Comparison of ENCODE assay signal across 8 cellular contexts in the genomic region with DNA sequence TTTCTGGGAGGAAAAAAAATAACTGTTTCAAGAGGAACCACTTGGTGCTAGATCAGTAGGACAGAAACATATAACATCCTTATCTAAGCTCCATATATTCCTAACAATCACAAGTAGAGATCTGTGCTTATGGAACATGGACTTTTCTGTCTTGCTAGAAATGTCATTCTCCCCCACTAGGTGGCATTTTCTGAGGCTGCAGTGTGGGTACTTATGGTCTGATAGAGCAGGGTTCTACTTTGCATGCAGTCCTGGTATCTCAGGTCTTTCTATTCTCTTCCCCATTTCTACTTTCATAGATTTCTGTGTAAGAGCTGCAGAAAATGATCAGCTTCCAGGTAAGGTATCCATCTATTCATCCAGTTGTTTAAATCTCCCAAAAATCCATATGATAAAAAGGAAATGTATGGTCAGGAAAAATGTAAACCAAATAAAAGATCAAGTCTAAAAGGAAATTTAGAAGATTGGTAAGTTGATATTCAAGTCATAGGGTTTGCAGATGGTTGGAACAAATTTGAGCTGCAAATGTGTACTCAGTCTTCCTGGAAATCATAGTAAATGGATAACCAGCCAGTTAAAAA. TPM values are rescaled to one million over a fixed set of nuclear protein-coding genes. Genes with fewer than 3 reads are reported as not detected.
DNase-seq lines count a peak whose midpoint lies in the region; ATAC-seq, FAIRE-seq and TF ChIP-seq lines count a peak whose summit lies in the region.

No MANE protein-coding gene starts in this region.

- H3K27me3 Mint-ChIP-seq in IgD-negative memory B cell = peaks cover 3% of the 10 kb centered on the region

- peak overlapping the region; percentile 87 for H3K4me2 ChIP-seq in PC-3 (ENCODE audit: low read length)
- peak overlapping the region; percentile 98; the same call in 1 of the 2 replicates for H3K4me2 ChIP-seq in K562 (ENCODE audit: insufficient read depth, low read length)
- peak overlapping the region; percentile 91 for H3K4me2 ChIP-seq in HepG2 (ENCODE audit: low read depth, low read length)

- no peaks in the 10 kb centered on the region for H3K9me1 ChIP-seq in K562 (ENCODE audit: control insufficient read depth, insufficient read depth, low read length)

- no peaks in the 10 kb centered on the region; the same call in 1 of the 2 replicates for H3K36me3 ChIP-seq in PC-3 (ENCODE audit: low read depth, low read length)
- peaks cover 4% of the 10 kb centered on the region; the same call in 2 of the 3 replicates for H3K36me3 ChIP-seq in K562 (ENCODE audit: control insufficient read depth, insufficient read depth, low read length)
- H3K36me3 ChIP-seq in HepG2 (replicated peaks in 1 of 2; ENCODE audit: control insufficient read depth in 1 of 2, insufficient read depth in 2 of 2, low read length in 2 of 2) = no peaks in the 10 kb centered on the region
- no peaks in the 10 kb centered on the region for H3K36me3 ChIP-seq in upper lobe of left lung

- no peaks in the 10 kb centered on the region for H3K27me3 ChIP-seq in PC-3 (ENCODE audit: low read length)
- H3K27me3 ChIP-seq in K562 (ENCODE audit: control insufficient read depth in 2 of 2, insufficient read depth in 2 of 2, low read length in 2 of 2) = no peaks in the 10 kb centered on the region
- no peaks in the 10 kb centered on the region; a peak in 1 of 5 replicates for H3K27me3 ChIP-seq in HepG2 (ENCODE audit: control insufficient read depth in 1 of 2, insufficient read depth in 2 of 2, low read length in 2 of 2)
- no peaks in the 10 kb centered on the region for H3K27me3 ChIP-seq in upper lobe of left lung

- peaks cover 11% of the 10 kb centered on the region; the same call in 1 of the 2 replicates for H3K79me2 ChIP-seq in PC-3 (ENCODE audit: low read length)
- H3K79me2 ChIP-seq in K562 (ENCODE audit: control insufficient read depth, insufficient read depth, low read length) = peaks cover 9% of the 10 kb centered on the region; the same call in 1 of the 3 replicates
- peaks cover 13% of the 10 kb centered on the region for H3K79me2 ChIP-seq in HepG2 (ENCODE audit: insufficient read depth, low read length)

- TF ChIP-seq EP300 in K562 (IDR thresholded peaks at IDR 0.05; ENCODE audit: low read length) = no peak
- no peak for TF ChIP-seq EP300 in HepG2 (IDR thresholded peaks at IDR 0.05; ENCODE audit: low read depth in 2 of 2, low read length in 2 of 2)
- no peak for TF ChIP-seq EP300 in HepG2 (CRISPR knock-in tag; IDR thresholded peaks at IDR 0.05; ENCODE audit: borderline replicate concordance)
- TF ChIP-seq EP300 in upper lobe of left lung (IDR thresholded peaks at IDR 0.05) = no peak

- peak; percentile 80 for FAIRE-seq in K562 (lab: Jason Lieb, UNC)
- FAIRE-seq in HepG2 (lab: Jason Lieb, UNC) = peak; percentile 84

- no peak overlapping the region for H3K27ac ChIP-seq in PC-3 (ENCODE audit: low read length)
- H3K27ac ChIP-seq in K562 (ENCODE audit: extremely low read depth, low read depth, low read length) = no peak overlapping the region
- peak overlapping the region; percentile 82 for H3K27ac ChIP-seq in HepG2 (ENCODE audit: extremely low read length, insufficient read depth, low read length)
- H3K27ac ChIP-seq in upper lobe of left lung = no peak overlapping the region

- ATAC-seq in PC-3 (no peak), K562 (peak; percentile 72), HepG2 (peak; percentile 34), upper lobe of left lung (ENCODE audit: low FRiP score in 2 of 2) (peak in 1 of 2 donors; percentile 51), GM21576 (IDR thresholded peaks at IDR 0.05; ENCODE audit: unreplicated experiment) (no peak)

- peak overlapping the region; percentile 44 to 99 (median 76) for H3K4me3 Mint-ChIP-seq in IgD-negative memory B cell

- H3K4me3 ChIP-seq in PC-3 (ENCODE audit: low read length) (peak overlapping the region; percentile 69), K562 (0 out of 2 replicates have a peak overlapping the region, but pooled peaks have one; percentile 49), HepG2 (replicated peaks in 1 of 3; ENCODE audit: insufficient read depth in 1 of 3, low read depth in 2 of 3, low read length in 3 of 3) (peak overlapping the region; percentile 78 to 94 (median 85); a peak in 5 of 6 replicates), upper lobe of left lung (no peak overlapping the region)

- intact Hi-C loops in PC-3 (cut with micrococcal nuclease) (loop anchor here (5.0 kb wide), 1 partner anchor 134 kb away; the partner anchor contains the start of gene RIMS3), K562 (cut with micrococcal nuclease) (no loop called here), HepG2 (cut with micrococcal nuclease; ENCODE audit: unreplicated experiment) (no loop called here)

- no peaks in the 10 kb centered on the region for H4K20me1 ChIP-seq in PC-3 (ENCODE audit: low read length)
- H4K20me1 ChIP-seq in K562 (replicated peaks; ENCODE audit: control insufficient read depth, insufficient read depth, low read length) = no peaks in the 10 kb centered on the region
- H4K20me1 ChIP-seq in HepG2 (ENCODE audit: insufficient read depth, low read length) = no peaks in the 10 kb centered on the region

- peak overlapping the region in 1 of 3 donors; percentile 34 for H3K27ac Mint-ChIP-seq in IgD-negative memory B cell

- POLR2A ChIA-PET in PC-3 (lab: Charles Lee; ENCODE audit: unreplicated experiment) = no interaction called here
- POLR2A ChIA-PET in K562 (lab: Yijun Ruan, JAX) = interaction anchor here (0.6 to 2.2 kb wide), 15 partner anchors 9 to 380 kb away, joined by 3 to 20 read pairs (median 4); partner anchors contain the start of gene NFYC
- POLR2A ChIA-PET in HepG2 (lab: Yijun Ruan, JAX) = interaction anchor here (0.8 to 2.7 kb wide), 8 partner anchors 17 to 329 kb away, joined by 3 to 27 read pairs (median 4); partner anchors contain the start of genes CITED4, EXO5, NFYC and ZFP69B

- DNase-seq in activated naive CD4-positive, alpha-beta T cell treated with Interleukin-2 at 50 U/mL for 16 hours = peak; percentile 11
- DNase-seq in activated naive CD4-positive, alpha-beta T cell (lab: John Stamatoyannopoulos, UW) = no peak
- DNase-seq in PC-3 = peak; percentile 65
- peak; percentile 50 to 76 (median 59) for DNase-seq in K562 (ENCODE audit: extremely low read depth in 1 of 4, low spot score in 3 of 4)
- peak; percentile 73 for DNase-seq in HepG2 (ENCODE audit: low spot score)
- DNase-seq in upper lobe of left lung = no peak

- BruUV-seq in PC-3 (replicated peaks; lab: Mats Ljungman, UMichigan) (no TSS peak), K562 (replicated peaks; lab: Mats Ljungman, UMichigan) (no TSS peak), HepG2 (replicated peaks; lab: Mats Ljungman, UMichigan) (no TSS peak)

- H3K9me3 Mint-ChIP-seq in IgD-negative memory B cell = peaks cover 0 to 1% (median 0%) of the 10 kb centered on the region in 3 donors

- in situ Hi-C loops in K562 (cut with MboI) (no loop called here), HepG2 (cut with HindIII; ENCODE audit: extremely low pct_ligation_motif_present, low pct_unique_long_range_greater_than_20kb) (no loop called here)

- CTCF ChIA-PET in PC-3 (lab: Charles Lee) (no interaction called here), K562 (lab: Yijun Ruan, JAX; ENCODE audit: low intra/inter-chr PET ratio) (no interaction called here), HepG2 (lab: Yijun Ruan, JAX; ENCODE audit: low intra/inter-chr PET ratio, low total read pairs) (no interaction called here)

- TF ChIP-seq CTCF in PC-3 (conservative IDR thresholded peaks at IDR 0.05; ENCODE audit: low read depth, low read length) (peak; percentile 74), K562 (IDR thresholded peaks at IDR 0.05 in 2 of 3, conservative IDR thresholded peaks at IDR 0.05 in 1 of 3; ENCODE audit: insufficient read depth in 2 of 3, low read depth in 1 of 3, low read length in 3 of 3) (peak; percentile 70 to 82 (median 81)), HepG2 (CRISPR knock-in tag; IDR thresholded peaks at IDR 0.05) (peak; percentile 79), upper lobe of left lung (IDR thresholded peaks at IDR 0.05) (peak; percentile 26 to 51 (median 46))

- peaks cover 23 to 27% (median 26%) of the 10 kb centered on the region in 3 donors for H3K4me1 Mint-ChIP-seq in IgD-negative memory B cell

- H3K36me3 Mint-ChIP-seq in IgD-negative memory B cell = peaks cover 4% of the 10 kb centered on the region

- TF ChIP-seq RAD21 in K562 (CRISPR knock-in tag; conservative IDR thresholded peaks at IDR 0.05 in 1 of 2, IDR thresholded peaks at IDR 0.05 in 1 of 2) = peak; percentile 42 to 73
- TF ChIP-seq RAD21 in HepG2 (CRISPR knock-in tag; IDR thresholded peaks at IDR 0.05) = peak; percentile 23; the same call in 1 of the 2 replicates

- no peak for TF ChIP-seq POLR2A in K562 (conservative IDR thresholded peaks at IDR 0.05)
- TF ChIP-seq POLR2A in HepG2 (IDR thresholded peaks at IDR 0.05; ENCODE audit: insufficient read depth in 1 of 2, low read depth in 2 of 2, low read length in 2 of 2) = no peak
- TF ChIP-seq POLR2A in upper lobe of left lung (IDR thresholded peaks at IDR 0.05) = no peak

- no peak overlapping the region for H2AFZ ChIP-seq in PC-3 (ENCODE audit: low read length)
- H2AFZ ChIP-seq in K562 (ENCODE audit: low read depth, low read length) = no peak overlapping the region
- H2AFZ ChIP-seq in HepG2 (ENCODE audit: low read length) = no peak overlapping the region

- H3K4me1 ChIP-seq in PC-3 (ENCODE audit: insufficient read depth, low read length) (peaks cover 12% of the 10 kb centered on the region; the same call in 1 of the 2 replicates), K562 (replicated peaks in 1 of 2; ENCODE audit: control insufficient read depth in 2 of 2, insufficient read depth in 2 of 2, low read length in 2 of 2) (peaks cover 0 to 5% of the 10 kb centered on the region in 2 experiments; a peak in 2 of 5 replicates), HepG2 (ENCODE audit: insufficient read depth, low read length) (peaks cover 46% of the 10 kb centered on the region), upper lobe of left lung (peaks cover 14 to 20% (median 15%) of the 10 kb centered on the region in 4 donors)

- H3K9me3 ChIP-seq in PC-3 (ENCODE audit: low read length) = no peaks in the 10 kb centered on the region
- no peaks in the 10 kb centered on the region for H3K9me3 ChIP-seq in K562 (replicated peaks; ENCODE audit: control insufficient read depth, insufficient read depth, low read depth, low read length)
- H3K9me3 ChIP-seq in HepG2 (ENCODE audit: low read length) = no peaks in the 10 kb centered on the region
- no peaks in the 10 kb centered on the region for H3K9me3 ChIP-seq in upper lobe of left lung

- no peaks in the 10 kb centered on the region for H3F3A ChIP-seq in PC-3 (ENCODE audit: low read length, unreplicated experiment)

- H3K9me2 ChIP-seq in PC-3 (replicated peaks; ENCODE audit: low read length) = no peaks in the 10 kb centered on the region

- H3K9ac ChIP-seq in PC-3 (ENCODE audit: low read length) = no peak overlapping the region
- H3K9ac ChIP-seq in K562 (ENCODE audit: insufficient read depth in 1 of 2, low read depth in 2 of 2, low read length in 2 of 2) = no peak overlapping the region
- H3K9ac ChIP-seq in HepG2 (ENCODE audit: insufficient read depth, low read depth, low read length) = peak overlapping the region; percentile 83

RNA-seq across cellular contexts. Expression of gene ZNF684, which starts 1.5 kb away (rescaled TPM):
- 4.5 TPM for polyA plus RNA-seq in IgD-negative memory B cell
- total RNA-seq in PC-3 (2014; rRNA removed) = 2.1 and 6.0 TPM in 2 replicates
- 8.1 and 18.7 TPM in 2 replicates for total RNA-seq in K562 (2011; cell fraction: chromatin; rRNA removed; ENCODE audit: low replicate concordance)
- total RNA-seq in K562 (2011; cell fraction: nucleolus; rRNA removed) = 5.8 and 6.6 TPM in 2 replicates
- 6.8 and 11.0 TPM in 2 replicates for total RNA-seq in K562 (2011; cell fraction: nucleoplasm; rRNA removed)
- total RNA-seq in K562 (2014; rRNA removed) = 4.6 and 5.4 TPM in 2 replicates
- total RNA-seq in K562 (2014; rRNA removed; fragmentation: Illumina TruSeq; extraction: Trizol) = 6.7 and 7.8 TPM in 2 replicates
- 7.1 and 8.8 TPM in 2 replicates for total RNA-seq in K562 (2015; rRNA removed; fragmentation: Illumina TruSeq; extraction: Trizol)
- 4.3 and 4.8 TPM in 2 replicates for total RNA-seq in K562 (2021)
- 5.2 and 5.5 TPM in 2 replicates for polyA plus RNA-seq in K562 (2011; rRNA removed)
- polyA plus RNA-seq in K562 (2011; cell fraction: cytosol; rRNA removed) = 1.4 and 2.2 TPM in 2 replicates
- polyA plus RNA-seq in K562 (2011; cell fraction: nucleus; rRNA removed) = 5.3 and 8.2 TPM in 2 replicates
- 4.3 and 4.7 TPM in 2 replicates for polyA plus RNA-seq in K562 (2012)
- 5.3 and 6.0 TPM in 2 replicates for polyA plus RNA-seq in K562 (2014; fragmentation: Illumina TruSeq; extraction: Trizol)
- polyA plus RNA-seq in K562 (2014; fragmentation: Nextera tagmentation; extraction: Ambion mirVana) = 1 to 10 TPM; 5.3 to 6.1 TPM
- polyA plus RNA-seq in K562 (2014; rRNA removed) = 5.1 and 5.3 TPM in 2 replicates
- polyA minus RNA-seq in K562 (2011; rRNA and poly(A)+ RNA removed) = 8.0 and 8.5 TPM in 2 replicates
- polyA minus RNA-seq in K562 (2011; cell fraction: cytosol; rRNA and poly(A)+ RNA removed) = 2.0 and 2.4 TPM in 2 replicates
- 1.9 and 6.1 TPM in 2 replicates for polyA minus RNA-seq in K562 (2011; cell fraction: nucleus; rRNA and poly(A)+ RNA removed)
- total RNA-seq in HepG2 (2016; rRNA removed; fragmentation: Illumina TruSeq; extraction: Trizol) = 15.2 and 18.8 TPM in 2 replicates
- total RNA-seq in HepG2 (2016; cell fraction: cytosol; rRNA removed; fragmentation: Illumina TruSeq; extraction: Trizol; ENCODE audit: low read depth) = 3.7 and 4.1 TPM in 2 replicates
- total RNA-seq in HepG2 (2016; cell fraction: insoluble cytoplasmic fraction; rRNA removed; fragmentation: Illumina TruSeq; extraction: Trizol) = 12.6 and 19.3 TPM in 2 replicates
- total RNA-seq in HepG2 (2016; cell fraction: membrane; rRNA removed; fragmentation: Illumina TruSeq; extraction: Trizol) = 7.5 and 8.9 TPM in 2 replicates
- 8.7 and 15.6 TPM in 2 replicates for total RNA-seq in HepG2 (2016; cell fraction: nucleus; rRNA removed; fragmentation: Illumina TruSeq; extraction: Trizol)
- polyA plus RNA-seq in HepG2 (2011; rRNA removed) = 6.3 and 6.5 TPM in 2 replicates
- polyA plus RNA-seq in HepG2 (2011; cell fraction: cytosol; rRNA removed) = 4.2 and 4.9 TPM in 2 replicates
- polyA plus RNA-seq in HepG2 (2011; cell fraction: nucleus; rRNA removed) = 5.2 and 7.7 TPM in 2 replicates
- polyA plus RNA-seq in HepG2 (2012) = 5.0 and 7.1 TPM in 2 replicates
- 0.60 and 0.77 TPM in 2 replicates for polyA plus RNA-seq in HepG2 (2016; cell fraction: cytosol; fragmentation: Illumina TruSeq; extraction: Trizol; ENCODE audit: low read depth)
- 10.5 and 10.8 TPM in 2 replicates for polyA plus RNA-seq in HepG2 (2016; cell fraction: insoluble cytoplasmic fraction; fragmentation: Illumina TruSeq; extraction: Trizol; ENCODE audit: low read depth)
- 1.4 and 1.5 TPM in 2 replicates for polyA plus RNA-seq in HepG2 (2016; cell fraction: membrane; fragmentation: Illumina TruSeq; extraction: Trizol; ENCODE audit: low read depth)
- polyA plus RNA-seq in HepG2 (2016; cell fraction: nucleus; fragmentation: Illumina TruSeq; extraction: Trizol; ENCODE audit: insufficient read depth, low read depth) = 14.7 and 15.9 TPM in 2 replicates
- polyA minus RNA-seq in HepG2 (2011; rRNA and poly(A)+ RNA removed; ENCODE audit: low replicate concordance) = 1.1 and 4.1 TPM in 2 replicates
- 4.4 and 6.0 TPM in 2 replicates for polyA minus RNA-seq in HepG2 (2011; cell fraction: cytosol; rRNA and poly(A)+ RNA removed)
- 6.6 and 17.4 TPM in 2 replicates for polyA minus RNA-seq in HepG2 (2011; cell fraction: nucleus; rRNA and poly(A)+ RNA removed)
- total RNA-seq in upper lobe of left lung = 1 to 10 TPM; 1.2 to 5.3 (median 3.5) TPM

RNA-seq across cellular contexts. Expression of gene EXO5, which starts 24.4 kb away (rescaled TPM):
- 7.9 TPM for polyA plus RNA-seq in IgD-negative memory B cell
- 6.3 and 7.4 TPM in 2 replicates for total RNA-seq in PC-3 (2014; rRNA removed)
- total RNA-seq in K562 (2011; cell fraction: chromatin; rRNA removed; ENCODE audit: low replicate concordance) = 6.0 and 10.3 TPM in 2 replicates
- 5.3 and 5.5 TPM in 2 replicates for total RNA-seq in K562 (2011; cell fraction: nucleolus; rRNA removed)
- total RNA-seq in K562 (2011; cell fraction: nucleoplasm; rRNA removed) = 3.7 and 5.4 TPM in 2 replicates
- 2.6 and 3.8 TPM in 2 replicates for total RNA-seq in K562 (2014; rRNA removed)
- total RNA-seq in K562 (2014; rRNA removed; fragmentation: Illumina TruSeq; extraction: Trizol) = 2.7 and 2.9 TPM in 2 replicates
- total RNA-seq in K562 (2015; rRNA removed; fragmentation: Illumina TruSeq; extraction: Trizol) = 2.3 and 2.8 TPM in 2 replicates
- total RNA-seq in K562 (2021) = 2.1 and 2.6 TPM in 2 replicates
- polyA plus RNA-seq in K562 (2011; rRNA removed) = 2.0 and 3.3 TPM in 2 replicates
- 1.1 and 1.8 TPM in 2 replicates for polyA plus RNA-seq in K562 (2011; cell fraction: cytosol; rRNA removed)
- polyA plus RNA-seq in K562 (2011; cell fraction: nucleus; rRNA removed) = 3.0 and 3.7 TPM in 2 replicates
- 3.0 and 3.7 TPM in 2 replicates for polyA plus RNA-seq in K562 (2012)
- polyA plus RNA-seq in K562 (2014; fragmentation: Illumina TruSeq; extraction: Trizol) = 3.5 and 3.9 TPM in 2 replicates
- polyA plus RNA-seq in K562 (2014; fragmentation: Nextera tagmentation; extraction: Ambion mirVana) = 1 to 10 TPM; 1.1 to 1.3 TPM
- 3.8 and 4.3 TPM in 2 replicates for polyA plus RNA-seq in K562 (2014; rRNA removed)
- polyA minus RNA-seq in K562 (2011; rRNA and poly(A)+ RNA removed) = 4.3 and 4.4 TPM in 2 replicates
- polyA minus RNA-seq in K562 (2011; cell fraction: cytosol; rRNA and poly(A)+ RNA removed) = 1.6 and 3.5 TPM in 2 replicates
- polyA minus RNA-seq in K562 (2011; cell fraction: nucleus; rRNA and poly(A)+ RNA removed) = 2.3 and 4.3 TPM in 2 replicates
- total RNA-seq in HepG2 (2016; rRNA removed; fragmentation: Illumina TruSeq; extraction: Trizol) = 20.5 and 29.6 TPM in 2 replicates
- total RNA-seq in HepG2 (2016; cell fraction: cytosol; rRNA removed; fragmentation: Illumina TruSeq; extraction: Trizol; ENCODE audit: low read depth) = 11.4 and 12.7 TPM in 2 replicates
- 20.3 and 25.9 TPM in 2 replicates for total RNA-seq in HepG2 (2016; cell fraction: insoluble cytoplasmic fraction; rRNA removed; fragmentation: Illumina TruSeq; extraction: Trizol)
- 17.4 and 20.4 TPM in 2 replicates for total RNA-seq in HepG2 (2016; cell fraction: membrane; rRNA removed; fragmentation: Illumina TruSeq; extraction: Trizol)
- total RNA-seq in HepG2 (2016; cell fraction: nucleus; rRNA removed; fragmentation: Illumina TruSeq; extraction: Trizol) = 13.8 and 19.7 TPM in 2 replicates
- polyA plus RNA-seq in HepG2 (2011; rRNA removed) = 7.4 and 9.9 TPM in 2 replicates
- 6.0 and 7.8 TPM in 2 replicates for polyA plus RNA-seq in HepG2 (2011; cell fraction: cytosol; rRNA removed)
- polyA plus RNA-seq in HepG2 (2011; cell fraction: nucleus; rRNA removed) = 12.7 and 15.3 TPM in 2 replicates
- polyA plus RNA-seq in HepG2 (2012) = 10.0 and 11.0 TPM in 2 replicates
- 2.0 TPM in 2 replicates for polyA plus RNA-seq in HepG2 (2016; cell fraction: cytosol; fragmentation: Illumina TruSeq; extraction: Trizol; ENCODE audit: low read depth)
- polyA plus RNA-seq in HepG2 (2016; cell fraction: insoluble cytoplasmic fraction; fragmentation: Illumina TruSeq; extraction: Trizol; ENCODE audit: low read depth) = 22.8 and 23.7 TPM in 2 replicates
- polyA plus RNA-seq in HepG2 (2016; cell fraction: membrane; fragmentation: Illumina TruSeq; extraction: Trizol; ENCODE audit: low read depth) = 4.2 and 4.4 TPM in 2 replicates
- 25.6 and 29.3 TPM in 2 replicates for polyA plus RNA-seq in HepG2 (2016; cell fraction: nucleus; fragmentation: Illumina TruSeq; extraction: Trizol; ENCODE audit: insufficient read depth, low read depth)
- 6.6 and 10.1 TPM in 2 replicates for polyA minus RNA-seq in HepG2 (2011; rRNA and poly(A)+ RNA removed; ENCODE audit: low replicate concordance)
- 4.1 and 6.1 TPM in 2 replicates for polyA minus RNA-seq in HepG2 (2011; cell fraction: cytosol; rRNA and poly(A)+ RNA removed)
- polyA minus RNA-seq in HepG2 (2011; cell fraction: nucleus; rRNA and poly(A)+ RNA removed) = 12.4 and 14.7 TPM in 2 replicates
- 10 to 100 TPM in 2 of 6 donors, 1 to 10 TPM in 4; 5.5 to 30.4 (median 9.9) TPM for total RNA-seq in upper lobe of left lung

RNA-seq across cellular contexts. Expression of gene ZFP69, which starts 55.8 kb away (rescaled TPM):
- polyA plus RNA-seq in IgD-negative memory B cell (5.7 TPM), K562 (2011; rRNA removed) (4.8 and 5.7 TPM in 2 replicates), K562 (2014; fragmentation: Illumina TruSeq; extraction: Trizol) (6.7 and 7.0 TPM in 2 replicates), K562 (2014; fragmentation: Nextera tagmentation; extraction: Ambion mirVana) (1 to 10 TPM; 2.0 to 2.1 TPM), K562 (2014; rRNA removed) (6.7 and 7.3 TPM in 2 replicates), HepG2 (2011; rRNA removed) (2.1 and 2.6 TPM in 2 replicates)
- total RNA-seq in PC-3 (2014; rRNA removed) (0.15 TPM in 1 of 2 replicates, not detected in the other), K562 (2014; rRNA removed) (4.7 and 5.0 TPM in 2 replicates), K562 (2014; rRNA removed; fragmentation: Illumina TruSeq; extraction: Trizol) (7.0 and 8.6 TPM in 2 replicates), K562 (2015; rRNA removed; fragmentation: Illumina TruSeq; extraction: Trizol) (7.9 and 8.4 TPM in 2 replicates), K562 (2021) (4.7 and 4.8 TPM in 2 replicates), HepG2 (2016; rRNA removed; fragmentation: Illumina TruSeq; extraction: Trizol) (5.6 and 6.3 TPM in 2 replicates), upper lobe of left lung (1 to 10 TPM; 1.3 to 5.2 (median 3.1) TPM)
- 4.0 and 10.6 TPM in 2 replicates for total RNA-seq in K562 (2011; cell fraction: chromatin; rRNA removed; ENCODE audit: low replicate concordance)
- 2.4 and 3.2 TPM in 2 replicates for total RNA-seq in K562 (2011; cell fraction: nucleolus; rRNA removed)
- 5.1 and 11.6 TPM in 2 replicates for total RNA-seq in K562 (2011; cell fraction: nucleoplasm; rRNA removed)
- 1.6 and 2.3 TPM in 2 replicates for polyA plus RNA-seq in K562 (2011; cell fraction: cytosol; rRNA removed)
- 2.5 and 3.4 TPM in 2 replicates for polyA plus RNA-seq in K562 (2011; cell fraction: nucleus; rRNA removed)
- 4.1 and 4.2 TPM in 2 replicates for polyA plus RNA-seq in K562 (2012)
- 5.5 and 8.7 TPM in 2 replicates for polyA minus RNA-seq in K562 (2011; rRNA and poly(A)+ RNA removed)
- polyA minus RNA-seq in K562 (2011; cell fraction: cytosol; rRNA and poly(A)+ RNA removed) = 1.9 and 2.3 TPM in 2 replicates
- polyA minus RNA-seq in K562 (2011; cell fraction: nucleus; rRNA and poly(A)+ RNA removed) = 1.5 and 3.6 TPM in 2 replicates
- total RNA-seq in HepG2 (2016; cell fraction: cytosol; rRNA removed; fragmentation: Illumina TruSeq; extraction: Trizol; ENCODE audit: low read depth) = 0.71 and 1.5 TPM in 2 replicates
- 5.6 and 5.8 TPM in 2 replicates for total RNA-seq in HepG2 (2016; cell fraction: insoluble cytoplasmic fraction; rRNA removed; fragmentation: Illumina TruSeq; extraction: Trizol)
- 4.8 and 4.9 TPM in 2 replicates for total RNA-seq in HepG2 (2016; cell fraction: membrane; rRNA removed; fragmentation: Illumina TruSeq; extraction: Trizol)
- 3.6 and 5.3 TPM in 2 replicates for total RNA-seq in HepG2 (2016; cell fraction: nucleus; rRNA removed; fragmentation: Illumina TruSeq; extraction: Trizol)
- polyA plus RNA-seq in HepG2 (2011; cell fraction: cytosol; rRNA removed) = 1.2 and 1.6 TPM in 2 replicates
- 2.0 and 2.3 TPM in 2 replicates for polyA plus RNA-seq in HepG2 (2011; cell fraction: nucleus; rRNA removed)
- polyA plus RNA-seq in HepG2 (2012) = 2.9 and 4.7 TPM in 2 replicates
- polyA plus RNA-seq in HepG2 (2016; cell fraction: cytosol; fragmentation: Illumina TruSeq; extraction: Trizol; ENCODE audit: low read depth) = 0.98 and 1.1 TPM in 2 replicates
- polyA plus RNA-seq in HepG2 (2016; cell fraction: insoluble cytoplasmic fraction; fragmentation: Illumina TruSeq; extraction: Trizol; ENCODE audit: low read depth) = 6.0 and 6.1 TPM in 2 replicates
- 2.6 and 2.9 TPM in 2 replicates for polyA plus RNA-seq in HepG2 (2016; cell fraction: membrane; fragmentation: Illumina TruSeq; extraction: Trizol; ENCODE audit: low read depth)
- 9.6 and 10.4 TPM in 2 replicates for polyA plus RNA-seq in HepG2 (2016; cell fraction: nucleus; fragmentation: Illumina TruSeq; extraction: Trizol; ENCODE audit: insufficient read depth, low read depth)
- polyA minus RNA-seq in HepG2 (2011; rRNA and poly(A)+ RNA removed; ENCODE audit: low replicate concordance) = 1.2 TPM in 1 of 2 replicates, not detected in the other
- 1.4 and 1.5 TPM in 2 replicates for polyA minus RNA-seq in HepG2 (2011; cell fraction: cytosol; rRNA and poly(A)+ RNA removed)
- polyA minus RNA-seq in HepG2 (2011; cell fraction: nucleus; rRNA and poly(A)+ RNA removed) = 3.5 and 5.0 TPM in 2 replicates

Comparison
In these comparisons a context has a peak if more than half of its experiments do, and no peak if none do; other contexts are left out.
1. DNase-seq: peak in activated naive CD4-positive, alpha-beta T cell treated with Interleukin-2 at 50 U/mL for 16 hours (single experiment), PC-3 (single experiment), K562 (4 of 4) and HepG2 (single experiment); none in activated naive CD4-positive, alpha-beta T cell (0 of 4) and upper lobe of left lung (0 of 2).
2. ATAC-seq: peak in K562 (single experiment) and HepG2 (single experiment); none in PC-3 (single experiment) and GM21576 (single experiment).
3. H3K4me3 ChIP-seq: peak in PC-3 (single experiment), K562 (single experiment) and HepG2 (3 of 3); none in upper lobe of left lung (0 of 4).
4. Peak in every context shown above with its lines, with median percentiles within 50 percentile points of each other: H3K4me2 ChIP-seq and CTCF ChIP-seq.